12 cellular contexts compared by ENCODE assay signal in genomic region chr10:76301950-76302349, GRCh38.
DNase-seq lines count a peak whose midpoint lies in the region; ATAC-seq, FAIRE-seq and TF ChIP-seq lines count a peak whose summit lies in the region.
"Had no signal": no experiment of that assay in that cellular context is flagged by ENCODE, and none has a peak within 500 bp of the region (broad histone marks: within the 10 kb centered on the region; RNA-seq: fewer than 3 reads in every experiment).

No MANE protein-coding gene starts in this region.

- no peaks in the 10 kb centered on the region for H3K9me3 ChIP-seq in PC-3 (ENCODE audit: low read length)
- H3K9me3 ChIP-seq in keratinocyte (ENCODE audit: control insufficient read depth, low read depth, low read length): no peaks in the 10 kb centered on the region
- H3K9me3 ChIP-seq in upper lobe of left lung: no peaks in the 10 kb centered on the region
- H3K9me3 ChIP-seq: left ventricle myocardium inferior had no signal

- ATAC-seq in PC-3: peak; percentile 32
- ATAC-seq in GM19023 (IDR thresholded peaks at IDR 0.05; ENCODE audit: unreplicated experiment): no peak
- no peak for ATAC-seq in upper lobe of left lung (ENCODE audit: low FRiP score in 2 of 2)
- ATAC-seq: activated T-cell treated with anti-CD3 and anti-CD28 coated beads, Interleukin-2, amount 50 U/mL, for 4 hours had no signal

- no peak overlapping the region for H3K27ac ChIP-seq in PC-3 (ENCODE audit: low read length)
- H3K27ac ChIP-seq in keratinocyte (ENCODE audit: control insufficient read depth, insufficient read depth, low read length): no peak overlapping the region
- no peak overlapping the region for H3K27ac ChIP-seq in upper lobe of left lung
- H3K27ac ChIP-seq: left ventricle myocardium inferior had no signal

- H3K9me2 ChIP-seq in PC-3 (replicated peaks; ENCODE audit: low read length): 0 out of 2 replicates have a peak, but pooled peaks cover 3% of the 10 kb centered on the region

- BruUV-seq in PC-3 (replicated peaks; lab: Mats Ljungman, UMichigan): no TSS peak

- CTCF ChIA-PET in PC-3 (lab: Charles Lee): interaction anchor here (0.6 to 2.9 kb wide), 4 partner anchors 33 to 1066 kb away, joined by 3 to 18 read pairs (median 6); no protein-coding TSS in a partner anchor

- peaks cover 4% of the 10 kb centered on the region; the same call in 1 of the 2 replicates for H3K4me1 ChIP-seq in PC-3 (ENCODE audit: insufficient read depth, low read length)
- H3K4me1 ChIP-seq in keratinocyte (ENCODE audit: control insufficient read depth, extremely low read depth, insufficient read depth, low read length): no peaks in the 10 kb centered on the region
- H3K4me1 ChIP-seq in upper lobe of left lung: peaks cover 19 to 34% (median 25%) of the 10 kb centered on the region in 4 donors

- dilution Hi-C loops in keratinocyte (cut with MboI; ENCODE audit: extremely low pct_ligation_motif_present, low sequenced_read_pairs): no loop called here

- 36 to 57% methylated on average over 3 of the region's 3 CpGs for WGBS in upper lobe of left lung, 2 donors

- no peaks in the 10 kb centered on the region for H3K9me1 ChIP-seq in keratinocyte (ENCODE audit: control insufficient read depth, extremely low read depth, insufficient read depth, low read length)

- peak; percentile 96 for TF ChIP-seq CTCF in PC-3 (conservative IDR thresholded peaks at IDR 0.05; ENCODE audit: low read depth, low read length)
- TF ChIP-seq CTCF in keratinocyte (optimal IDR thresholded peaks at IDR 0.05 in 1 of 3, IDR thresholded peaks at IDR 0.05 in 1 of 3, conservative IDR thresholded peaks at IDR 0.05 in 1 of 3; ENCODE audit: extremely low read depth in 1 of 3, insufficient read depth in 2 of 3, low read length in 3 of 3): peak in 2 of 3 experiments; percentile 8 to 38
- TF ChIP-seq CTCF in upper lobe of left lung (IDR thresholded peaks at IDR 0.05): no peak

- no peak overlapping the region for H3K4me2 ChIP-seq in PC-3 (ENCODE audit: low read length)
- H3K4me2 ChIP-seq in keratinocyte (ENCODE audit: control insufficient read depth, extremely low read depth, insufficient read depth, low read depth, low read length): no peak overlapping the region

- DNase-seq in A172 (ENCODE audit: low spot score): peak; percentile 34
- no peak for DNase-seq in H54 (ENCODE audit: insufficient read length, low spot score)
- DNase-seq in PC-3: peak; percentile 85
- DNase-seq in keratinocyte (ENCODE audit: low read depth, low spot score): no peak
- no peak for DNase-seq in HT-29 (ENCODE audit: low spot score)
- DNase-seq in Ammon's horn (ENCODE audit: low spot score): no peak
- no peak for DNase-seq in upper lobe of left lung
- DNase-seq: activated T-cell treated with anti-CD3 and anti-CD28 coated beads, Interleukin-2, amount 50 U/mL, for 4 hours; CD4-positive, alpha-beta T cell; foreskin melanocyte; left ventricle myocardium inferior had no signal

- no peaks in the 10 kb centered on the region for H3F3A ChIP-seq in PC-3 (ENCODE audit: low read length, unreplicated experiment)

- H3K27me3 ChIP-seq in PC-3 (ENCODE audit: low read length) (peaks cover 13% of the 10 kb centered on the region; the same call in 1 of the 2 replicates), keratinocyte (ENCODE audit: control insufficient read depth, extremely low read depth, insufficient read depth, low read length) (no peaks in the 10 kb centered on the region), upper lobe of left lung (no peaks in the 10 kb centered on the region)

- H2AFZ ChIP-seq in PC-3 (ENCODE audit: low read length): no peak overlapping the region
- no peak overlapping the region for H2AFZ ChIP-seq in keratinocyte (ENCODE audit: control insufficient read depth, low read length)

- H3K4me3 ChIP-seq in PC-3 (ENCODE audit: low read length): no peak overlapping the region
- no peak overlapping the region for H3K4me3 ChIP-seq in keratinocyte (ENCODE audit: control insufficient read depth in 2 of 3, extremely low read depth in 1 of 3, insufficient read depth in 2 of 3, low read depth in 1 of 3, low read length in 3 of 3)
- H3K4me3 ChIP-seq in upper lobe of left lung: no peak overlapping the region
- H3K4me3 ChIP-seq: left ventricle myocardium inferior had no signal

- POLR2A ChIA-PET in PC-3 (lab: Charles Lee; ENCODE audit: unreplicated experiment): no interaction called here

- intact Hi-C loops in PC-3 (cut with micrococcal nuclease): loop anchor here (1.0 to 5.0 kb wide), 10 partner anchors 188 to 901 kb away; partner anchors contain the start of gene ZNF503

- TF ChIP-seq POLR2A in H54 (IDR thresholded peaks at IDR 0.05; ENCODE audit: low read depth, low read length) (no peak), upper lobe of left lung (IDR thresholded peaks at IDR 0.05) (no peak)

- H4K20me1 ChIP-seq in PC-3 (ENCODE audit: low read length) (no peaks in the 10 kb centered on the region), keratinocyte (ENCODE audit: control insufficient read depth, extremely low read depth, insufficient read depth, low read length) (no peaks in the 10 kb centered on the region)

- no peak for TF ChIP-seq EP300 in upper lobe of left lung (IDR thresholded peaks at IDR 0.05)

- FAIRE-seq in H54 (lab: Jason Lieb, UNC) (peak; percentile 30), keratinocyte (lab: Jason Lieb, UNC) (no peak)

- H3K36me3 ChIP-seq in PC-3 (ENCODE audit: low read depth, low read length) (no peaks in the 10 kb centered on the region), keratinocyte (ENCODE audit: control insufficient read depth in 2 of 2, extremely low read depth in 1 of 2, insufficient read depth in 2 of 2, low read length in 2 of 2) (no peaks in the 10 kb centered on the region), upper lobe of left lung (no peaks in the 10 kb centered on the region)
- H3K36me3 ChIP-seq: left ventricle myocardium inferior had no signal

- H3K9ac ChIP-seq in PC-3 (ENCODE audit: low read length): no peak overlapping the region
- no peak overlapping the region for H3K9ac ChIP-seq in keratinocyte (ENCODE audit: control insufficient read depth, extremely low read depth, insufficient read depth, low read length)

- H3K79me2 ChIP-seq in PC-3 (ENCODE audit: low read length): no peaks in the 10 kb centered on the region
- H3K79me2 ChIP-seq in keratinocyte (ENCODE audit: control insufficient read depth, insufficient read depth, low read length): no peaks in the 10 kb centered on the region

Comparison
In these comparisons a context has a peak if more than half of its experiments do, and no peak if none do; other contexts are left out.
1. DNase-seq: peak in A172 (single experiment) and PC-3 (single experiment); none in H54 (single experiment), keratinocyte (single experiment), HT-29 (single experiment), Ammon's horn (single experiment) and upper lobe of left lung (0 of 2).
2. CTCF ChIP-seq: peak in PC-3 (single experiment) and keratinocyte (2 of 3); none in upper lobe of left lung (0 of 6).